23 cellular contexts compared by ENCODE assay signal in genomic region chr9:114230068-114230467, GRCh38.
DNase-seq lines count a peak whose midpoint lies in the region; ATAC-seq, FAIRE-seq and TF ChIP-seq lines count a peak whose summit lies in the region.
"Had no signal": no experiment of that assay in that cellular context is flagged by ENCODE, and none has a peak within 500 bp of the region (broad histone marks: within the 10 kb centered on the region; RNA-seq: fewer than 3 reads in every experiment).

No MANE protein-coding gene starts in this region.

- FAIRE-seq in HepG2 (lab: Jason Lieb, UNC), result no peak
- FAIRE-seq: A204.1, GM12878 had no signal

- no peak overlapping the region for H4K91ac ChIP-seq in neuronal stem cell (ENCODE audit: low read depth, low read length, poor library complexity)

- no peaks in the 10 kb centered on the region for H3K27me3 ChIP-seq in HepG2 (ENCODE audit: control insufficient read depth in 1 of 2, insufficient read depth in 2 of 2, low read length in 2 of 2)
- no peaks in the 10 kb centered on the region for H3K27me3 ChIP-seq in right lobe of liver
- H3K27me3 ChIP-seq in neuronal stem cell (ENCODE audit: control insufficient read depth in 3 of 3, insufficient read depth in 3 of 3, low read depth in 1 of 3, low read length in 3 of 3), result no peaks in the 10 kb centered on the region
- peaks cover 0 to 13% (median 0%) of the 10 kb centered on the region in 7 donors for H3K27me3 ChIP-seq in spleen (replicated peaks in 1 of 7)
- H3K27me3 ChIP-seq: BLaER1 had no signal

- H2BK120ac ChIP-seq in neuronal stem cell (ENCODE audit: low read depth, low read length), result no peak overlapping the region

- no peaks in the 10 kb centered on the region for H4K20me1 ChIP-seq in HepG2 (ENCODE audit: insufficient read depth, low read length)
- H4K20me1 ChIP-seq: BLaER1 had no signal

- H3K4me1 ChIP-seq in HepG2 (ENCODE audit: insufficient read depth, low read length) (no peaks in the 10 kb centered on the region), right lobe of liver (no peaks in the 10 kb centered on the region), neuronal stem cell (ENCODE audit: control insufficient read depth in 2 of 2, insufficient read depth in 1 of 2, low read depth in 1 of 2, low read length in 2 of 2) (peaks cover 23 to 45% of the 10 kb centered on the region in 2 donors), spleen (peaks cover 0 to 9% (median 0%) of the 10 kb centered on the region in 6 donors)

- H3K4ac ChIP-seq in neuronal stem cell (ENCODE audit: low read length), result no peak overlapping the region

- no peak for TF ChIP-seq POLR2A in HepG2 (IDR thresholded peaks at IDR 0.05; ENCODE audit: insufficient read depth in 1 of 2, low read depth in 2 of 2, low read length in 2 of 2)
- no peak for TF ChIP-seq POLR2A in right lobe of liver (IDR thresholded peaks at IDR 0.05)
- TF ChIP-seq POLR2A in spleen (IDR thresholded peaks at IDR 0.05), result no peak

- POLR2A ChIA-PET in HepG2 (lab: Yijun Ruan, JAX), result no interaction called here

- CTCF ChIA-PET in HepG2 (lab: Yijun Ruan, JAX; ENCODE audit: low intra/inter-chr PET ratio, low total read pairs), result no interaction called here

- H3K14ac ChIP-seq in neuronal stem cell (ENCODE audit: low read length), result peak overlapping the region; percentile 2

- H3K9ac ChIP-seq in HepG2 (ENCODE audit: insufficient read depth, low read depth, low read length) (no peak overlapping the region), neuronal stem cell (ENCODE audit: low read depth, low read length, poor library complexity) (no peak overlapping the region)
- H3K9ac ChIP-seq: KMS-11 had no signal

- H3K23ac ChIP-seq in neuronal stem cell (ENCODE audit: low read depth, low read length, poor library complexity), result no peak overlapping the region

- H2BK12ac ChIP-seq in neuronal stem cell (ENCODE audit: low read length), result no peak overlapping the region

- peak overlapping the region; percentile 25 for H2AK5ac ChIP-seq in neuronal stem cell (ENCODE audit: low read depth, low read length)

- no peaks in the 10 kb centered on the region for H3K79me1 ChIP-seq in neuronal stem cell (ENCODE audit: low read depth, low read length)

- intact Hi-C loops in HepG2 (cut with micrococcal nuclease; ENCODE audit: unreplicated experiment) (no loop called here), right lobe of liver (cut with DNase I) (no loop called here), spleen (cut with DNase I; ENCODE audit: low total_unique reads) (no loop called here)

- in situ Hi-C loops in HepG2 (cut with HindIII; ENCODE audit: extremely low pct_ligation_motif_present, low pct_unique_long_range_greater_than_20kb), result no loop called here

- H2BK5ac ChIP-seq in neuronal stem cell (ENCODE audit: low read length), result no peak overlapping the region

- no peak overlapping the region for H3K27ac ChIP-seq in HepG2 (ENCODE audit: extremely low read length, insufficient read depth, low read length)
- H3K27ac ChIP-seq in right lobe of liver, result no peak overlapping the region
- H3K27ac ChIP-seq in neuronal stem cell (replicated peaks; ENCODE audit: low read length), result no peak overlapping the region
- H3K27ac ChIP-seq in spleen, result no peak overlapping the region
- H3K27ac ChIP-seq: KMS-11 had no signal

- no peaks in the 10 kb centered on the region for H3K79me2 ChIP-seq in HepG2 (ENCODE audit: insufficient read depth, low read length)

- peak overlapping the region; percentile 9 for H3K18ac ChIP-seq in neuronal stem cell (ENCODE audit: low read length)

- TF ChIP-seq CTCF in HepG2 (CRISPR knock-in tag; IDR thresholded peaks at IDR 0.05) (no peak), right lobe of liver (IDR thresholded peaks at IDR 0.05) (no peak), spleen (IDR thresholded peaks at IDR 0.05 in 8 of 11, conservative IDR thresholded peaks at IDR 0.05 in 3 of 11) (no peak)

- H3K4me2 ChIP-seq in HepG2 (ENCODE audit: low read depth, low read length) (no peak overlapping the region), neuronal stem cell (ENCODE audit: insufficient read depth, low read length, poor library complexity, severe bottlenecking) (no peak overlapping the region)
- H3K4me2 ChIP-seq: GM23338, KMS-11 had no signal

- TF ChIP-seq EP300 in HepG2 (IDR thresholded peaks at IDR 0.05; ENCODE audit: low read depth in 2 of 2, low read length in 2 of 2) (no peak), HepG2 (CRISPR knock-in tag; IDR thresholded peaks at IDR 0.05; ENCODE audit: borderline replicate concordance) (no peak)

- no TSS peak for BruUV-seq in HepG2 (replicated peaks; lab: Mats Ljungman, UMichigan)

- 97% methylated on average over 8 of the region's 8 CpGs for WGBS in HepG2 (ENCODE audit: low lambda C conversion rate)
- WGBS in right lobe of liver (ENCODE audit: insufficient coverage, low coverage, low lambda C conversion rate, missing lambda C conversion rate), result 78% methylated on average over 5 of the region's 8 CpGs
- no CpG with 5 or more reads among the region's 8 CpGs for WGBS in neuronal stem cell (ENCODE audit: extremely low coverage in 2 of 2, insufficient read length in 2 of 2, insufficient replicate concordance in 1 of 2), 2 donors
- WGBS in spleen, 5 donors, result 75 to 93% (median 83%) methylated on average over 7 to 8 of the region's 8 CpGs

- TF ChIP-seq RAD21 in HepG2 (CRISPR knock-in tag; IDR thresholded peaks at IDR 0.05), result no peak

- H3K9me3 ChIP-seq in HepG2 (ENCODE audit: low read length) (no peaks in the 10 kb centered on the region), right lobe of liver (no peaks in the 10 kb centered on the region), neuronal stem cell (replicated peaks in 1 of 2; ENCODE audit: control insufficient read depth in 2 of 2, insufficient read depth in 1 of 2, low read depth in 1 of 2, low read length in 2 of 2) (no peaks in the 10 kb centered on the region), spleen (no peaks in the 10 kb centered on the region)
- H3K9me3 ChIP-seq: BLaER1 had no signal

- H2BK15ac ChIP-seq in neuronal stem cell (ENCODE audit: low read length), result no peak overlapping the region

- ATAC-seq in HepG2 (no peak), right lobe of liver (no peak), GM21737 (IDR thresholded peaks at IDR 0.05; ENCODE audit: unreplicated experiment) (no peak), HG03135 (IDR thresholded peaks at IDR 0.05; ENCODE audit: unreplicated experiment) (no peak)
- ATAC-seq: GM12878 had no signal

- H3K36me3 ChIP-seq in HepG2 (replicated peaks in 1 of 2; ENCODE audit: control insufficient read depth in 1 of 2, insufficient read depth in 2 of 2, low read length in 2 of 2), result peaks cover 30 to 76% of the 10 kb centered on the region in 2 experiments; a peak in 4 of 5 replicates
- H3K36me3 ChIP-seq in right lobe of liver, result no peaks in the 10 kb centered on the region
- no peaks in the 10 kb centered on the region for H3K36me3 ChIP-seq in neuronal stem cell (replicated peaks in 1 of 2; ENCODE audit: control insufficient read depth in 2 of 2, insufficient read depth in 2 of 2, low read length in 2 of 2)
- no peaks in the 10 kb centered on the region for H3K36me3 ChIP-seq in spleen

- H3K4me3 ChIP-seq in HepG2 (replicated peaks in 1 of 3; ENCODE audit: insufficient read depth in 1 of 3, low read depth in 2 of 3, low read length in 3 of 3) (no peak overlapping the region), right lobe of liver (no peak overlapping the region), neuronal stem cell (ENCODE audit: low read length in 2 of 2) (no peak overlapping the region), spleen (no peak overlapping the region)
- H3K4me3 ChIP-seq: BLaER1, GM12878, GM23338 had no signal

- H2AFZ ChIP-seq in HepG2 (ENCODE audit: low read length) (no peak overlapping the region), neuronal stem cell (ENCODE audit: low read length) (no peak overlapping the region)
- H2AFZ ChIP-seq: GM23338 had no signal

- no peak overlapping the region for H4K8ac ChIP-seq in neuronal stem cell (ENCODE audit: low read depth, low read length)

- DNase-seq in HepG2 (ENCODE audit: low spot score), result no peak
- DNase-seq in right lobe of liver, result no peak
- DNase-seq in islet precursor cell, result peak; percentile 86
- DNase-seq in neuronal stem cell (ENCODE audit: low spot score), result no peak
- no peak for DNase-seq in GOT3 (lab: John Stamatoyannopoulos, UW)
- no peak for DNase-seq in spleen
- DNase-seq: CD4-positive, alpha-beta memory T cell; COR-L47; DMS53; GDM1; HCEC 1CT; MM.1S; NCI-H2029 treated with DMSO at 0.1 percent for 48 hours; NCI-H526 treated with DMSO at 0.1 percent for 48 hours; RPMI8226; SHP77 treated with DMSO at 0.1 percent for 48 hours had no signal

TF ChIP-seq in HepG2, 621 proteins besides CTCF, POLR2A, EP300 and RAD21:
- TF ChIP-seq ZNF367 (CRISPR knock-in tag; IDR thresholded peaks at IDR 0.05; ENCODE audit: borderline replicate concordance) (no peak), RBM22 (optimal IDR thresholded peaks at IDR 0.05; ENCODE audit: low read length) (peak; percentile 33)
